ENCODE assay signal across 10 cellular contexts in genomic region chr16:29738514-29738913, GRCh38. TPM values are rescaled to one million over a fixed set of nuclear protein-coding genes. Genes with fewer than 3 reads are reported as not detected.
DNase-seq lines count a peak whose midpoint lies in the region; ATAC-seq and TF ChIP-seq lines count a peak whose summit lies in the region.
"Had no signal": no experiment of that assay in that cellular context is flagged by ENCODE, and none has a peak within 500 bp of the region (broad histone marks: within the 10 kb centered on the region; RNA-seq: fewer than 3 reads in every experiment).

No MANE protein-coding gene starts in this region.

- intact Hi-C loops in CD4-positive, alpha-beta memory T cell (cut with micrococcal nuclease), result loop anchor here (1.0 to 2.0 kb wide), 4 partner anchors 8 to 78 kb away; partner anchors contain the start of gene PAGR1

- DNase-seq in CD4-positive, alpha-beta memory T cell, result peak; percentile 80 to 87 (median 84)
- DNase-seq in activated CD4-positive, alpha-beta T cell treated with anti-CD3 and anti-CD28 coated beads, Interleukin-2, amount 50 U/mL, for 4 hours, result peak; percentile 26 to 30
- DNase-seq in memory B cell (ENCODE audit: low spot score in 2 of 2) (peak in 1 of 2 donors; percentile 58), coronary artery (ENCODE audit: low spot score) (no peak), omental fat pad (ENCODE audit: low spot score) (no peak), brain microvascular endothelial cell (no peak), DMS153 (lab: John Stamatoyannopoulos, UW) (no peak)
- DNase-seq: DMS 273 treated with DMSO at 0.1 percent for 48 hours had no signal

- H3K36me3 Mint-ChIP-seq in CD4-positive, alpha-beta memory T cell, result peaks cover 41 to 42% of the 10 kb centered on the region in 2 donors
- H3K36me3 Mint-ChIP-seq in memory B cell, result peaks cover 26% of the 10 kb centered on the region

- H3K4me1 ChIP-seq in CD4-positive, alpha-beta memory T cell (ENCODE audit: insufficient read depth, low read length), result peaks cover 81% of the 10 kb centered on the region

- POLR2A ChIA-PET in CD4-positive, alpha-beta memory T cell (lab: Charles Lee; ENCODE audit: partially characterized antibody), result interaction anchor here (0.6 to 5.6 kb wide), 34 partner anchors 8 to 110 kb away, joined by 3 to 84 read pairs (median 5); partner anchors contain the start of genes C16orf54, KIF22, MAZ and MVP

- peaks cover 63 to 91% (median 74%) of the 10 kb centered on the region in 4 donors for H3K4me1 Mint-ChIP-seq in CD4-positive, alpha-beta memory T cell
- peaks cover 60% of the 10 kb centered on the region for H3K4me1 Mint-ChIP-seq in memory B cell

- peaks cover 20% of the 10 kb centered on the region for H3K36me3 ChIP-seq in CD4-positive, alpha-beta memory T cell (ENCODE audit: insufficient read depth, low read length)
- H3K36me3 ChIP-seq in brain microvascular endothelial cell (replicated peaks), result no peaks in the 10 kb centered on the region

- H3K27me3 ChIP-seq in CD4-positive, alpha-beta memory T cell (ENCODE audit: insufficient read depth, low read length), result no peaks in the 10 kb centered on the region
- H3K27me3 ChIP-seq in brain microvascular endothelial cell (replicated peaks), result peaks cover 3% of the 10 kb centered on the region

- H3K4me3 ChIP-seq in CD4-positive, alpha-beta memory T cell (ENCODE audit: low read length in 2 of 2), result no peak overlapping the region
- no peak overlapping the region for H3K4me3 ChIP-seq in coronary artery
- H3K4me3 ChIP-seq in brain microvascular endothelial cell (ENCODE audit: low read depth, low read length), result no peak overlapping the region

- no peaks in the 10 kb centered on the region for H3K27me3 Mint-ChIP-seq in CD4-positive, alpha-beta memory T cell
- H3K27me3 Mint-ChIP-seq in memory B cell, result no peaks in the 10 kb centered on the region

- peaks cover 0 to 3% (median 0%) of the 10 kb centered on the region in 8 donors for H3K9me3 Mint-ChIP-seq in CD4-positive, alpha-beta memory T cell
- no peaks in the 10 kb centered on the region for H3K9me3 Mint-ChIP-seq in memory B cell

- peak overlapping the region; percentile 3 to 73 (median 68) for H3K4me3 Mint-ChIP-seq in CD4-positive, alpha-beta memory T cell
- H3K4me3 Mint-ChIP-seq in memory B cell, result peak overlapping the region; percentile 43

- H3K27ac ChIP-seq in CD4-positive, alpha-beta memory T cell (ENCODE audit: low read depth, low read length), result peak overlapping the region; percentile 62
- H3K27ac ChIP-seq in coronary artery (no peak overlapping the region), brain microvascular endothelial cell (no peak overlapping the region)
- H3K27ac ChIP-seq: parathyroid adenoma had no signal

- peak; percentile 64 for ATAC-seq in GM21825 (IDR thresholded peaks at IDR 0.05; ENCODE audit: unreplicated experiment)
- peak; percentile 97 for ATAC-seq in memory B cell (ENCODE audit: low read depth)
- no peak for ATAC-seq in omental fat pad (ENCODE audit: low FRiP score)

- in situ Hi-C loops in brain microvascular endothelial cell (cut with HindIII; ENCODE audit: low pct_ligation_motif_present, low sequenced_read_pairs), result no loop called here

- CTCF ChIA-PET in CD4-positive, alpha-beta memory T cell (lab: Charles Lee; ENCODE audit: partially characterized antibody), result interaction anchor here (0.7 to 2.3 kb wide), 18 partner anchors 9 to 110 kb away, joined by 3 to 32 read pairs (median 6); partner anchors contain the start of genes KIF22 and PAGR1

- H3K9me3 ChIP-seq in CD4-positive, alpha-beta memory T cell (ENCODE audit: control insufficient read depth in 1 of 2, low read length in 2 of 2), result no peaks in the 10 kb centered on the region

- peak overlapping the region; percentile 90 to 100 (median 94) for H3K27ac Mint-ChIP-seq in CD4-positive, alpha-beta memory T cell
- H3K27ac Mint-ChIP-seq in memory B cell, result peak overlapping the region; percentile 71

- TF ChIP-seq CTCF in coronary artery (IDR thresholded peaks at IDR 0.05) (no peak), omental fat pad (IDR thresholded peaks at IDR 0.05) (no peak), brain microvascular endothelial cell (IDR thresholded peaks at IDR 0.05; ENCODE audit: low read depth, low read length, missing control alignments) (no peak)

RNA-seq across cellular contexts. Expression of gene C16orf54, which starts 7.3 kb away (rescaled TPM):
- total RNA-seq in CD4-positive, alpha-beta memory T cell, result 100 to 1,000 TPM; 139 to 143 TPM
- polyA plus RNA-seq in CD4-positive, alpha-beta memory T cell, result 10 to 100 TPM; 11.8 to 56.8 TPM
- 10 to 100 TPM in 1 of 4 donors, 1 to 10 TPM in 3; 1.6 to 14.2 (median 4.8) TPM for total RNA-seq in omental fat pad

RNA-seq across cellular contexts. Expression of gene ZG16, which starts 39.5 kb away (rescaled TPM):
- not detected for total RNA-seq in CD4-positive, alpha-beta memory T cell
- polyA plus RNA-seq in CD4-positive, alpha-beta memory T cell, result not detected
- total RNA-seq in omental fat pad, result not detected

RNA-seq across cellular contexts. Expression of gene KIF22, which starts 52.0 kb away (rescaled TPM):
- total RNA-seq in CD4-positive, alpha-beta memory T cell, result 10 to 100 TPM; 89.4 to 98.6 TPM
- polyA plus RNA-seq in CD4-positive, alpha-beta memory T cell, result 10 to 100 TPM; 35.7 to 54.2 TPM
- total RNA-seq in omental fat pad, result 10 to 100 TPM in 3 of 4 donors, 1 to 10 TPM in 1; 9.2 to 25.2 (median 13.1) TPM

RNA-seq across cellular contexts. Expression of gene QPRT, which starts 59.5 kb away (rescaled TPM):
- 1 to 10 TPM in 1 of 2 experiments, under 1 TPM in 1; 0.99 to 1.1 TPM for total RNA-seq in CD4-positive, alpha-beta memory T cell
- under 1 TPM; 0.53 to 0.69 TPM for polyA plus RNA-seq in CD4-positive, alpha-beta memory T cell
- total RNA-seq in omental fat pad, result 10 to 100 TPM in 2 of 4 donors, 1 to 10 TPM in 2; 6.1 to 27.1 (median 8.5) TPM

Comparison
In these comparisons a context has a peak if more than half of its experiments do, and no peak if none do; other contexts are left out.
1. DNase-seq: peak in CD4-positive, alpha-beta memory T cell (5 of 5) and activated CD4-positive, alpha-beta T cell treated with anti-CD3 and anti-CD28 coated beads, Interleukin-2, amount 50 U/mL, for 4 hours (2 of 2); none in coronary artery (single experiment), omental fat pad (single experiment), brain microvascular endothelial cell (single experiment) and DMS153 (single experiment).
2. RNA of gene C16orf54, which starts 7.3 kb away (total RNA-seq): 139 to 143 TPM in CD4-positive, alpha-beta memory T cell; 1.6 to 14.2 TPM in omental fat pad; every median in the first group is over 4 times any median in the second.